Comparison of ENCODE assay signal across 8 cellular contexts in the genomic region with DNA sequence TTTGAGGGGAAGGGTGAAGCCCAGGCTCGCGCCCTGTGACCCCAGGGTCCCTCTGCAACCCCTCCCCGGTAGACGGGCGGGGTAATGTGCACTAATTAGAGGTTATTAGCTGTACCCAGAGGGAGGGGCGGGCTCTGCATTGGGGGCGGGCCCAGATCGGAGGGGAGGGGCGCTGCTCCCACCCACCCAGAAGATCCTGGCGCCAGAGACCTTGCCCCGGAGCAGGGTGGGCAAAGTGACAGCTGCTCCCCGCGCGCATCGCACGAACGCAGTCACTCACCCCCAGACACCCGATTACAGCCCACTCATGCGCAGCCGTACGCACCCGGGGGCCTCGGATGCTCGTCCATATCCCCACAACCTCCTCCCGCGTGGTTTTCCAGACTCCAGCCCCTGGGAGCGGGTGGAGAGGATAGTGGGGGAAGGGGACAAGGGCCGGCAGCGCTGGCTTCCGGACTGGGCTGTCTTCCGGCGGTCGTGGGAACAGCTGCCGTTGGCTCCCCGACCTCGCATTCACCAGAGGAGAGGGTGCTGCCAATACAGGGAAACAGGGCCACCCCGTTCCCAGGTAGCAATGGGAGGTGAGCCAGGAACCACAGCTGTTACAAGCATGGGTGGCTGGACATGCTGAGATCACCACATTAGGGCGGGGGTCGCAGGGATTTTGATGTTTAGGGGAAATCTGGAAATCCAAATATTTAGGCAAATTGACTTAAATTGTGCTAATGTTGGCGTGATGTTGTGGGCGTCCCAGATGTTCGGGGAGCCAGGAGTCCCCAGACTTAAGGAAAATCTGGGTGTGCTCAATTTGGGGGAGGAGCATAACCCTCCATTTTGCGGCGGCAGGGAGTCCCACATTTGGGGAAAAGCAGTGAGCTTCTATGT.
DNase-seq lines count a peak whose midpoint lies in the region; ATAC-seq and TF ChIP-seq lines count a peak whose summit lies in the region.

No MANE protein-coding gene starts in this region.

- H3K9ac ChIP-seq in ES-I3 (ENCODE audit: low read depth, low read length) (peak overlapping the region; percentile 66), Loucy (ENCODE audit: low read depth, low read length, poor library complexity, severe bottlenecking) (peak overlapping the region; percentile 79)

- DNase-seq in SW480 (ENCODE audit: low spot score), result peak; percentile 90
- DNase-seq in left kidney (ENCODE audit: low read depth, low spot score), result peak; percentile 83
- DNase-seq in stimulated activated CD4-positive, alpha-beta T cell treated with anti-CD3 and anti-CD28 coated beads, Interleukin-4, amount 100 ng/mL, for 24 hours, result peak; percentile 43
- DNase-seq in LoVo (ENCODE audit: low spot score), result no peak

- peak overlapping the region; percentile 90 for H3K27ac ChIP-seq in cingulate gyrus (ENCODE audit: low read depth, low read length)

- H3K4me1 ChIP-seq in ES-I3 (ENCODE audit: insufficient read depth, low read length) (no peaks in the 10 kb centered on the region; the same call in 1 of the 2 replicates), Loucy (ENCODE audit: insufficient read depth, low read length, poor library complexity, severe bottlenecking) (peaks cover 36% of the 10 kb centered on the region)

- H3K79me2 ChIP-seq in Loucy (ENCODE audit: insufficient read depth, low read length), result no peaks in the 10 kb centered on the region

- peak overlapping the region; percentile 79 for H3K4me3 ChIP-seq in Loucy (ENCODE audit: low read length, poor library complexity, severe bottlenecking)

- H3K9me3 ChIP-seq in ES-I3 (ENCODE audit: control insufficient read depth, insufficient read depth, low read length) (no peaks in the 10 kb centered on the region), Loucy (ENCODE audit: insufficient read depth, low read depth, low read length) (no peaks in the 10 kb centered on the region)

- H3F3A ChIP-seq in Loucy (ENCODE audit: low read depth), result no peaks in the 10 kb centered on the region

- peak overlapping the region; percentile 88 for H2AFZ ChIP-seq in Loucy (ENCODE audit: low read length)

- H3K36me3 ChIP-seq in ES-I3 (ENCODE audit: insufficient read depth, low read length), result no peaks in the 10 kb centered on the region
- H3K36me3 ChIP-seq in Loucy (ENCODE audit: insufficient read depth, low read length), result no peaks in the 10 kb centered on the region

- no peaks in the 10 kb centered on the region for H3K9me2 ChIP-seq in Loucy (replicated peaks; ENCODE audit: low read depth, low read length)

- H3K27me3 ChIP-seq in Loucy (ENCODE audit: insufficient read depth, low read length, poor library complexity, severe bottlenecking), result no peaks in the 10 kb centered on the region

- TF ChIP-seq CTCF in Loucy (conservative IDR thresholded peaks at IDR 0.05; ENCODE audit: low read length), result no peak

- no peak for ATAC-seq in GM19455 (IDR thresholded peaks at IDR 0.05; ENCODE audit: unreplicated experiment)

- H4K20me1 ChIP-seq in Loucy (ENCODE audit: insufficient read depth, low read length, poor library complexity, severe bottlenecking), result no peaks in the 10 kb centered on the region

- peak overlapping the region; percentile 98 for H3K4me2 ChIP-seq in Loucy (ENCODE audit: low read depth, low read length, poor library complexity, severe bottlenecking)
